Comparison of ENCODE assay signal across 1 cellular context in the genomic region with DNA sequence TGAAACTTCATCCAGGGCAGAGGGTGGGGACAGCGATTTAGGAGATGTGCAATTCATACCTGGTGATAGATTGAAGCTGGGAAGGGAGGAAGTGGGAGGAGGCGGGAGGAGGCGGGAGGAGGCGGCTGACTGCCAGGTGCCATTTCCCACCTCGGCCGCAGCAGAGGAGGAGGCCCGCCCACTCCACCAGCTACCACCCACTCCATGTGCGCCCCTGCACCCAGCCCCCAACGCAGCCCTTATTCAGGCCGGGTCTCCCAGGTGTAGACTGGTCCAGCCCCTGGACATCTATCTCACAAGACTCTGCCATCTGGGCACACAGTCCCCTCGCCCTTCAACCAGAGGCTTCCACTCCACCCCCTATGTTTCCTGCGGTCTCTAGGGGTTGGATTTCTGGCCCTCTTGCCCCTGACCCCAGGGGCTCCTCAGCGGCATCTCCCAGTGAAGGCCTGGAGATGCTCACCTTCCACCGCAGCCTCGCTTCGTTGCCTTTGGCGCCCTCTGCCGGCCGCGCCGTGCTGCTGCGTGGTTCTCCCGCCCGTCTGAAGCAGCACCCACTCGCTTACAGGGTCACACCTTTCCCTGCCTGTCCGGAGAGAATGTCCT.
TF ChIP-seq lines count a peak whose summit lies in the region.

No MANE protein-coding gene starts in this region.

TF ChIP-seq in HepG2, 621 proteins besides CTCF, POLR2A, EP300 and RAD21 (continued from another document and continues in another):
- TF ChIP-seq ZNF513 (CRISPR knock-in tag; conservative IDR thresholded peaks at IDR 0.05) (no peak), ZNF883 (CRISPR knock-in tag; IDR thresholded peaks at IDR 0.05; ENCODE audit: not compliant biosample characterization) (no peak), BHLHE40 (IDR thresholded peaks at IDR 0.05; ENCODE audit: low read length) (peak; percentile 18; the same call in 1 of the 2 replicates), ETV6 (CRISPR knock-in tag; conservative IDR thresholded peaks at IDR 0.05) (no peak), ZKSCAN1 (IDR thresholded peaks at IDR 0.05; ENCODE audit: low read length) (no peak), TOE1 (CRISPR knock-in tag; IDR thresholded peaks at IDR 0.05) (no peak), KMT2A (CRISPR knock-in tag; IDR thresholded peaks at IDR 0.05) (peak; percentile 32; the same call in 1 of the 2 replicates), ZNF263 (CRISPR knock-in tag; IDR thresholded peaks at IDR 0.05) (no peak), ELF3 (CRISPR knock-in tag; IDR thresholded peaks at IDR 0.05) (0 out of 2 replicates have a peak, but pooled peaks have one; percentile 18), XRCC5 (optimal IDR thresholded peaks at IDR 0.05; ENCODE audit: low read length) (peak; percentile 92), POLR2AphosphoS2 (IDR thresholded peaks at IDR 0.05; ENCODE audit: low read depth, low read length) (no peak), ZFP62 (CRISPR knock-in tag; IDR thresholded peaks at IDR 0.05) (no peak), TAF15 (IDR thresholded peaks at IDR 0.05; ENCODE audit: low read depth, low read length, poor library complexity, severe bottlenecking) (no peak), CREB1 (IDR thresholded peaks at IDR 0.05) (no peak), CREB1 (CRISPR knock-in tag; IDR thresholded peaks at IDR 0.05) (no peak), MIXL1 (CRISPR knock-in tag; IDR thresholded peaks at IDR 0.05) (no peak), GABPA (IDR thresholded peaks at IDR 0.05; ENCODE audit: low read depth, low read length) (no peak), GABPA (CRISPR knock-in tag; IDR thresholded peaks at IDR 0.05; ENCODE audit: low read depth) (no peak), ZNF317 (CRISPR knock-in tag; IDR thresholded peaks at IDR 0.05) (no peak), NFAT5 (CRISPR knock-in tag; IDR thresholded peaks at IDR 0.05) (no peak), JUN (CRISPR knock-in tag; IDR thresholded peaks at IDR 0.05) (no peak), RBAK (CRISPR knock-in tag; IDR thresholded peaks at IDR 0.05) (no peak), CCDC6 (CRISPR knock-in tag; IDR thresholded peaks at IDR 0.05) (no peak), ZNF639 (CRISPR knock-in tag; conservative IDR thresholded peaks at IDR 0.05) (no peak), ZNF720 (CRISPR knock-in tag; IDR thresholded peaks at IDR 0.05) (no peak), ZBTB49 (CRISPR knock-in tag; IDR thresholded peaks at IDR 0.05; ENCODE audit: borderline replicate concordance) (no peak), ZNF451 (CRISPR knock-in tag; IDR thresholded peaks at IDR 0.05) (no peak), ZNF781 (CRISPR knock-in tag; IDR thresholded peaks at IDR 0.05; ENCODE audit: borderline replicate concordance, not compliant biosample characterization) (no peak), SAFB2 (CRISPR knock-in tag; IDR thresholded peaks at IDR 0.05; ENCODE audit: borderline replicate concordance, low read depth) (no peak), IRF1 (CRISPR knock-in tag; IDR thresholded peaks at IDR 0.05; ENCODE audit: low read depth) (no peak), ZNF556 (CRISPR knock-in tag; IDR thresholded peaks at IDR 0.05; ENCODE audit: borderline replicate concordance) (no peak), ZBTB8A (CRISPR knock-in tag; IDR thresholded peaks at IDR 0.05; ENCODE audit: borderline replicate concordance, low read depth) (no peak)
- TF ChIP-seq, protein P1, sequence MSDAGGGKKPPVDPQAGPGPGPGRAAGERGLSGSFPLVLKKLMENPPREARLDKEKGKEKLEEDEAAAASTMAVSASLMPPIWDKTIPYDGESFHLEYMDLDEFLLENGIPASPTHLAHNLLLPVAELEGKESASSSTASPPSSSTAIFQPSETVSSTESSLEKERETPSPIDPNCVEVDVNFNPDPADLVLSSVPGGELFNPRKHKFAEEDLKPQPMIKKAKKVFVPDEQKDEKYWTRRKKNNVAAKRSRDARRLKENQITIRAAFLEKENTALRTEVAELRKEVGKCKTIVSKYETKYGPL (CRISPR knock-in tag; IDR thresholded peaks at IDR 0.05): no peak
- TF ChIP-seq, protein P2, sequence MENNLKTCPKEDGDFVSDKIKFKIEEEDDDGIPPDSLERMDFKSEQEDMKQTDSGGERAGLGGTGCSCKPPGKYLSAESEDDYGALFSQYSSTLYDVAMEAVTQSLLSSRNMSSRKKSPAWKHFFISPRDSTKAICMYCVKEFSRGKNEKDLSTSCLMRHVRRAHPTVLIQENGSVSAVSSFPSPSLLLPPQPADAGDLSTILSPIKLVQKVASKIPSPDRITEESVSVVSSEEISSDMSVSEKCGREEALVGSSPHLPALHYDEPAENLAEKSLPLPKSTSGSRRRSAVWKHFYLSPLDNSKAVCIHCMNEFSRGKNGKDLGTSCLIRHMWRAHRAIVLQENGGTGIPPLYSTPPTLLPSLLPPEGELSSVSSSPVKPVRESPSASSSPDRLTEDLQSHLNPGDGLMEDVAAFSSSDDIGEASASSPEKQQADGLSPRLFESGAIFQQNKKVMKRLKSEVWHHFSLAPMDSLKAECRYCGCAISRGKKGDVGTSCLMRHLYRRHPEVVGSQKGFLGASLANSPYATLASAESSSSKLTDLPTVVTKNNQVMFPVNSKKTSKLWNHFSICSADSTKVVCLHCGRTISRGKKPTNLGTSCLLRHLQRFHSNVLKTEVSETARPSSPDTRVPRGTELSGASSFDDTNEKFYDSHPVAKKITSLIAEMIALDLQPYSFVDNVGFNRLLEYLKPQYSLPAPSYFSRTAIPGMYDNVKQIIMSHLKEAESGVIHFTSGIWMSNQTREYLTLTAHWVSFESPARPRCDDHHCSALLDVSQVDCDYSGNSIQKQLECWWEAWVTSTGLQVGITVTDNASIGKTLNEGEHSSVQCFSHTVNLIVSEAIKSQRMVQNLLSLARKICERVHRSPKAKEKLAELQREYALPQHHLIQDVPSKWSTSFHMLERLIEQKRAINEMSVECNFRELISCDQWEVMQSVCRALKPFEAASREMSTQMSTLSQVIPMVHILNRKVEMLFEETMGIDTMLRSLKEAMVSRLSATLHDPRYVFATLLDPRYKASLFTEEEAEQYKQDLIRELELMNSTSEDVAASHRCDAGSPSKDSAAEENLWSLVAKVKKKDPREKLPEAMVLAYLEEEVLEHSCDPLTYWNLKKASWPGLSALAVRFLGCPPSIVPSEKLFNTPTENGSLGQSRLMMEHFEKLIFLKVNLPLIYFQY (CRISPR knock-in tag; IDR thresholded peaks at IDR 0.05; ENCODE audit: borderline replicate concordance): no peak
- TF ChIP-seq, protein P3, sequence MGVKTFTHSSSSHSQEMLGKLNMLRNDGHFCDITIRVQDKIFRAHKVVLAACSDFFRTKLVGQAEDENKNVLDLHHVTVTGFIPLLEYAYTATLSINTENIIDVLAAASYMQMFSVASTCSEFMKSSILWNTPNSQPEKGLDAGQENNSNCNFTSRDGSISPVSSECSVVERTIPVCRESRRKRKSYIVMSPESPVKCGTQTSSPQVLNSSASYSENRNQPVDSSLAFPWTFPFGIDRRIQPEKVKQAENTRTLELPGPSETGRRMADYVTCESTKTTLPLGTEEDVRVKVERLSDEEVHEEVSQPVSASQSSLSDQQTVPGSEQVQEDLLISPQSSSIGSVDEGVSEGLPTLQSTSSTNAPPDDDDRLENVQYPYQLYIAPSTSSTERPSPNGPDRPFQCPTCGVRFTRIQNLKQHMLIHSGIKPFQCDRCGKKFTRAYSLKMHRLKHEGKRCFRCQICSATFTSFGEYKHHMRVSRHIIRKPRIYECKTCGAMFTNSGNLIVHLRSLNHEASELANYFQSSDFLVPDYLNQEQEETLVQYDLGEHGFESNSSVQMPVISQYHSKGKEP (CRISPR knock-in tag; IDR thresholded peaks at IDR 0.05): no peak
- TF ChIP-seq, protein P4, sequence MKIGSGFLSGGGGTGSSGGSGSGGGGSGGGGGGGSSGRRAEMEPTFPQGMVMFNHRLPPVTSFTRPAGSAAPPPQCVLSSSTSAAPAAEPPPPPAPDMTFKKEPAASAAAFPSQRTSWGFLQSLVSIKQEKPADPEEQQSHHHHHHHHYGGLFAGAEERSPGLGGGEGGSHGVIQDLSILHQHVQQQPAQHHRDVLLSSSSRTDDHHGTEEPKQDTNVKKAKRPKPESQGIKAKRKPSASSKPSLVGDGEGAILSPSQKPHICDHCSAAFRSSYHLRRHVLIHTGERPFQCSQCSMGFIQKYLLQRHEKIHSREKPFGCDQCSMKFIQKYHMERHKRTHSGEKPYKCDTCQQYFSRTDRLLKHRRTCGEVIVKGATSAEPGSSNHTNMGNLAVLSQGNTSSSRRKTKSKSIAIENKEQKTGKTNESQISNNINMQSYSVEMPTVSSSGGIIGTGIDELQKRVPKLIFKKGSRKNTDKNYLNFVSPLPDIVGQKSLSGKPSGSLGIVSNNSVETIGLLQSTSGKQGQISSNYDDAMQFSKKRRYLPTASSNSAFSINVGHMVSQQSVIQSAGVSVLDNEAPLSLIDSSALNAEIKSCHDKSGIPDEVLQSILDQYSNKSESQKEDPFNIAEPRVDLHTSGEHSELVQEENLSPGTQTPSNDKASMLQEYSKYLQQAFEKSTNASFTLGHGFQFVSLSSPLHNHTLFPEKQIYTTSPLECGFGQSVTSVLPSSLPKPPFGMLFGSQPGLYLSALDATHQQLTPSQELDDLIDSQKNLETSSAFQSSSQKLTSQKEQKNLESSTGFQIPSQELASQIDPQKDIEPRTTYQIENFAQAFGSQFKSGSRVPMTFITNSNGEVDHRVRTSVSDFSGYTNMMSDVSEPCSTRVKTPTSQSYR (CRISPR knock-in tag; IDR thresholded peaks at IDR 0.05; ENCODE audit: borderline replicate concordance): no peak
